1 cellular context compared by ENCODE assay signal in genomic region chr9:37303242-37303641, GRCh38.
TF ChIP-seq lines count a peak whose summit lies in the region.

No MANE protein-coding gene starts in this region.

TF ChIP-seq in GM12878, 131 proteins besides CTCF, POLR2A, EP300 and RAD21:
- TF ChIP-seq ZBTB33 (IDR thresholded peaks at IDR 0.05) (0 out of 2 replicates have a peak, but pooled peaks have one; percentile 56), MLLT1 (IDR thresholded peaks at IDR 0.05) (peak; percentile 66)
